ENCODE assay signal across 8 cellular contexts in genomic region chr17:41785876-41786226, GRCh38. TPM values are rescaled to one million over a fixed set of nuclear protein-coding genes. Genes with fewer than 3 reads are reported as not detected.
DNase-seq lines count a peak whose midpoint lies in the region; ATAC-seq and FAIRE-seq lines count a peak whose summit lies in the region.
"Had no signal": no experiment of that assay in that cellular context is flagged by ENCODE, and none has a peak within 500 bp of the region (broad histone marks: within the 10 kb centered on the region; RNA-seq: fewer than 3 reads in every experiment).

No MANE protein-coding gene starts in this region.

- intact Hi-C loops in sciatic nerve (cut with DNase I), result no loop called here

- CTCF ChIA-PET in T-cell (lab: Charles Lee), result interaction anchor here in 1 of 2 donors (0.7 kb wide), 1 partner anchor 13 kb away, joined by 4 read pairs; no protein-coding TSS in a partner anchor

- peaks cover 4 to 41% of the 10 kb centered on the region in 2 donors for H3K27me3 Mint-ChIP-seq in T-cell

- DNase-seq in HTR-8/SVneo (ENCODE audit: insufficient read length, low spot score) (no peak), T-cell (peak in 2 of 34 experiments; percentile 13 to 42), globus pallidus (ENCODE audit: low spot score) (peak; percentile 28), sciatic nerve (ENCODE audit: low spot score) (no peak), GM19238 (ENCODE audit: insufficient read length, low spot score) (no peak), SKM-1 (lab: John Stamatoyannopoulos, UW; ENCODE audit: unreplicated experiment) (no peak)

- H3K4me3 Mint-ChIP-seq in T-cell, result peak overlapping the region; percentile 54 to 68 (median 61)

- peaks cover 26 to 40% (median 26%) of the 10 kb centered on the region in 3 donors for H3K4me1 Mint-ChIP-seq in T-cell

- POLR2A ChIA-PET in T-cell (lab: Charles Lee), result no interaction called here

- no peaks in the 10 kb centered on the region for H3K36me3 Mint-ChIP-seq in T-cell

- peak; percentile 36 for FAIRE-seq in HTR-8/SVneo (lab: Jason Lieb, UNC)

- H3K27ac Mint-ChIP-seq in T-cell, result no peak overlapping the region

- no peaks in the 10 kb centered on the region for H3K9me3 Mint-ChIP-seq in T-cell

- no peak for ATAC-seq in T-cell (replicated peaks in 1 of 4)
- peak; percentile 14 for ATAC-seq in sciatic nerve
- ATAC-seq in HG02763 (IDR thresholded peaks at IDR 0.05; ENCODE audit: unreplicated experiment), result no peak

RNA-seq across cellular contexts. Expression of gene JUP, which starts 0.7 kb away (rescaled TPM):
- 1 to 10 TPM; 1.1 to 4.8 (median 3.4) TPM for total RNA-seq in T-cell
- 78.2 TPM for total RNA-seq in sciatic nerve

RNA-seq across cellular contexts. Expression of gene P3H4, which starts 25.9 kb away (rescaled TPM):
- total RNA-seq in T-cell, result 10 to 100 TPM in 1 of 5 donors, 1 to 10 TPM in 4; 2.9 to 11.0 (median 7.7) TPM
- total RNA-seq in sciatic nerve, result 12.8 TPM

RNA-seq across cellular contexts. Expression of gene FKBP10, which starts 27.0 kb away (rescaled TPM):
- total RNA-seq in T-cell (1 to 10 TPM in 2 of 5 donors, under 1 TPM in 2, not detected in 1; 0.49 to 1.3 (median 1.1) TPM), sciatic nerve (73.3 TPM)

RNA-seq across cellular contexts. Expression of gene NT5C3B, which starts 50.2 kb away (rescaled TPM):
- 10 to 100 TPM; 25.4 to 43.0 (median 33.4) TPM for total RNA-seq in T-cell
- 34.6 TPM for total RNA-seq in sciatic nerve

RNA-seq across cellular contexts. Expression of gene HAP1, which starts 51.4 kb away (rescaled TPM):
- total RNA-seq in T-cell (under 1 TPM in 3 of 5 donors, not detected in 2; 0.49 to 0.63 (median 0.53) TPM), sciatic nerve (0.09 TPM)
- total RNA-seq: subcutaneous adipose tissue had no signal

Comparison
In these comparisons a context has a peak if more than half of its experiments do, and no peak if none do; other contexts are left out.
1. RNA of gene JUP, which starts 0.7 kb away (total RNA-seq): 78.2 TPM in sciatic nerve (single experiment); 1.1 to 4.8 TPM in T-cell; every median in the first group is over 10 times any median in the second.
2. RNA of gene FKBP10, which starts 27.0 kb away (total RNA-seq): 73.3 TPM in sciatic nerve (single experiment); 0.49 to 1.3 TPM in T-cell; every median in the first group is over 10 times any median in the second.